1 cellular context compared by ENCODE assay signal in genomic region chr16:56198044-56198754, GRCh38.
A peak's percentile ranks its signal among the peaks of the same experiment; 100 is the strongest.
TF ChIP-seq lines count a peak whose summit lies in the region.

No MANE protein-coding gene starts in this region.

TF ChIP-seq in K562, 482 proteins besides CTCF, POLR2A, EP300 and RAD21:
- TF ChIP-seq, protein P1, sequence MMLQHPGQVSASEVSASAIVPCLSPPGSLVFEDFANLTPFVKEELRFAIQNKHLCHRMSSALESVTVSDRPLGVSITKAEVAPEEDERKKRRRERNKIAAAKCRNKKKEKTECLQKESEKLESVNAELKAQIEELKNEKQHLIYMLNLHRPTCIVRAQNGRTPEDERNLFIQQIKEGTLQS (IDR thresholded peaks at IDR 0.05), result peak; percentile 83
- TF ChIP-seq, protein P1 (CRISPR knock-in tag; conservative IDR thresholded peaks at IDR 0.05), result no peak
- no peak for TF ChIP-seq RBM34 (IDR thresholded peaks at IDR 0.05; ENCODE audit: borderline replicate concordance, insufficient read depth, low read length)
- TF ChIP-seq ZC3H4 (CRISPR knock-in tag; IDR thresholded peaks at IDR 0.05; ENCODE audit: borderline replicate concordance), result no peak
- peak; percentile 59; the same call in 1 of the 2 replicates for TF ChIP-seq IRF9 (tag; IDR thresholded peaks at IDR 0.05)
- peak; percentile 78; the same call in 1 of the 2 replicates for TF ChIP-seq ATF4 (CRISPR knock-in tag; IDR thresholded peaks at IDR 0.05)
- TF ChIP-seq ZFX (CRISPR knock-in tag; IDR thresholded peaks at IDR 0.05), result no peak
- TF ChIP-seq FOS (IDR thresholded peaks at IDR 0.05; ENCODE audit: extremely low read depth, insufficient read length), result no peak
- TF ChIP-seq TRIM24 (IDR thresholded peaks at IDR 0.05), result peak in 1 of 2 experiments; percentile 26; a peak in 1 of 4 replicates
- TF ChIP-seq RBM25 (IDR thresholded peaks at IDR 0.05; ENCODE audit: low read depth, low read length, severe bottlenecking), result peak; percentile 87
- TF ChIP-seq CEBPB (tag; IDR thresholded peaks at IDR 0.05), result peak; percentile 66
- no peak for TF ChIP-seq ZBTB43 (CRISPR knock-in tag; IDR thresholded peaks at IDR 0.05)
- no peak for TF ChIP-seq OTX1 (CRISPR knock-in tag; IDR thresholded peaks at IDR 0.05)
- TF ChIP-seq ZSCAN32 (CRISPR knock-in tag; IDR thresholded peaks at IDR 0.05), result peak; percentile 78
- no peak for TF ChIP-seq CEBPG (CRISPR knock-in tag; IDR thresholded peaks at IDR 0.05)
- TF ChIP-seq CEBPG (tag; conservative IDR thresholded peaks at IDR 0.05 in 1 of 2, IDR thresholded peaks at IDR 0.05 in 1 of 2), result peak; percentile 91 to 93
